19 cellular contexts compared by ENCODE assay signal in the genomic region with DNA sequence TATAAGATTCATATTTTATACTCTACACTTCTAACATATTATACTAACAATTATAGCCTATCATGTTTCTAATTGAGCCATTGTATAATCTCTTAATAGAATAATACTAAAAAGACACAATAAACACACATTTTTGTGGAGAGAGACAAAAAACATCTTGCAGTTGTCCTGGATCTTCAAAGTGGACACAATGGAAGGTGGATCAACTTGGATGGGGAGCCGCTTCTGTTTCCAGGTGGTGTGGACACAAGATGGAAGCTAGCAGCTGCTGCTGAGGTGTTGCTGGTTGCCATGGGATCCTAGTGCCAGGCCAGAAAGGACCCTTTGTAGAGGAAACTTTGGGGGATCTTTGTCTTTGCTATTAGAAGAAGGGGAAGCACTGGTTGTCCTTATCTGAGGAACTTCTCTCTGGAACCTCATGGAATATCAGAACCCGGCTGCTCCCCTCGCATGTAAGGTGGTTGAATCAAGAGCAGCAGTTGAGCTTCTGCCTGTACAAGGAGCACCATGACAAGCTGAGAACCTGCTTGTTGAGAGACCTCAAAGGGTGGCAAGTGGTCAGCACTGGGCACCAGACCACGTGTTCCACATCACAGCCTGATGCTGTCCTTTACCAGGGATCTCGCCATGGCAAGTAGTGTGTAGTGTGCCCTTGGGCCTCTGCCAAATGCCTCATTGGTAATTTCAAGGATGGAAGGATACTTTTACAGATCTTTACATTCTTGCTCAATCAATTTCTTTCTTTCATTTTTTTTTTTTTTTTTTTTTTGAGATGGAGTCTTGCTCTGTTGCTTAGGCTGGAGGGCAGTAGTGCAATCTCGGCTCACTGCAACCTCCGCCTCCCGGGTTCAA.
"Had no signal": no experiment of that assay in that cellular context is flagged by ENCODE, and none has a peak within 500 bp of the region (broad histone marks: within the 10 kb centered on the region; RNA-seq: fewer than 3 reads in every experiment).

No MANE protein-coding gene starts in this region.

- ATAC-seq: Panc1, PC-3 had no signal

- DNase-seq: IMR-90, Karpas-422, KG1, MG63, NCI-H1092, NCI-H1105 treated with DMSO at 0.1 percent for 48 hours, NCI-H1417 treated with DMSO at 0.1 percent for 48 hours, NCI-H146, NCI-H1694 treated with DMSO at 0.1 percent for 48 hours, NCI-H1930, NCI-H2081, NCI-H2227 treated with DMSO at 0.1 percent for 48 hours, NCI-H524, NCI-H526 treated with DMSO at 0.1 percent for 48 hours, NCI-H748 treated with DMSO at 0.1 percent for 48 hours, PC-3, SHP77 had no signal

- H3K27me3 ChIP-seq: MG63 had no signal

- H3K4me3 ChIP-seq: MG63, SK-N-MC had no signal

- H3K36me3 ChIP-seq: MG63 had no signal
